Comparison of ENCODE assay signal across 31 cellular contexts in genomic region chr10:112712536-112712935, GRCh38.
"Had no signal": no experiment of that assay in that cellular context is flagged by ENCODE, and none has a peak within 500 bp of the region (broad histone marks: within the 10 kb centered on the region; RNA-seq: fewer than 3 reads in every experiment).

No MANE protein-coding gene starts in this region.

- H3K9me3 ChIP-seq: ascending aorta, breast epithelium, colonic mucosa, gastrocnemius medialis, heart left ventricle had no signal

- H3K36me3 ChIP-seq: ascending aorta, breast epithelium, cardiac muscle cell, colonic mucosa, gastrocnemius medialis, heart left ventricle, WERI-Rb-1 had no signal

- DNase-seq: activated B cell treated with CpG ODN at 0.5 μM for 24 hours; activated CD4-positive, alpha-beta memory T cell treated with anti-CD3 and anti-CD28 coated beads for 36 hours; activated CD4-positive, alpha-beta T cell treated with anti-CD3 and anti-CD28 coated beads for 48 hours; activated CD8-positive, alpha-beta memory T cell treated with anti-CD3 and anti-CD28 coated beads, Interleukin-2, amount 10 ng/mL, durations not matched to agents 7 days and 5 days; activated CD8-positive, alpha-beta memory T cell treated with anti-CD3 and anti-CD28 coated beads, Interleukin-2, amount 50 U/mL, for 4 hours; activated CD8-positive, alpha-beta T cell treated with anti-CD3 and anti-CD28 coated beads, Interleukin-2, amount 10 ng/mL, durations not matched to agents 7 days and 5 days; activated effector memory CD4-positive, alpha-beta T cell treated with anti-CD3 and anti-CD28 coated beads, Interleukin-2, amount 50 U/mL, for 16 hours; activated naive CD4-positive, alpha-beta T cell treated with anti-CD3 and anti-CD28 coated beads, Interleukin-2, amount 10 ng/mL, durations not matched to agents 7 days and 5 days; activated naive CD8-positive, alpha-beta T cell treated with anti-CD3 and anti-CD28 coated beads, Interleukin-2, amount 10 ng/mL, durations not matched to agents 7 days and 5 days; activated T-cell treated with anti-CD3 and anti-CD28 coated beads, Interleukin-2, amount 50 U/mL, for 1 hour; activated T-cell treated with anti-CD3 and anti-CD28 coated beads, Interleukin-2, amount 50 U/mL, for 48 hours; central memory CD4-positive, alpha-beta T cell; cerebellar nuclear complex; colonic mucosa; effector CD8-positive, alpha-beta T cell; foreskin keratinocyte; gastrocnemius medialis; glutamatergic neuron; heart left ventricle; T-helper 9 cell; WERI-Rb-1 had no signal

- H3K27ac Mint-ChIP-seq: activated B cell treated with CpG ODN at 0.5 μM for 24 hours; activated CD4-positive, alpha-beta memory T cell treated with anti-CD3 and anti-CD28 coated beads for 36 hours; activated CD8-positive, alpha-beta memory T cell treated with anti-CD3 and anti-CD28 coated beads, Interleukin-2, amount 10 ng/mL, durations not matched to agents 7 days and 5 days; activated CD8-positive, alpha-beta T cell treated with anti-CD3 and anti-CD28 coated beads, Interleukin-2, amount 10 ng/mL, durations not matched to agents 7 days and 5 days; activated naive CD4-positive, alpha-beta T cell treated with anti-CD3 and anti-CD28 coated beads, Interleukin-2, amount 10 ng/mL, durations not matched to agents 7 days and 5 days; activated naive CD4-positive, alpha-beta T cell treated with anti-CD3 and anti-CD28 coated beads, Interleukin-2, amount 50 U/mL, for 72 hours; activated naive CD8-positive, alpha-beta T cell treated with anti-CD3 and anti-CD28 coated beads, Interleukin-2, amount 10 ng/mL, durations not matched to agents 7 days and 5 days; activated T-helper 1 cell treated with anti-CD3 and anti-CD28 coated beads, Interleukin-12 subunit alpha, Interleukin-12 subunit beta, Interleukin-2, Interleukin-4 antibody, amounts not matched to agents 30 ng/mL and 10 ng/mL and 1 ng/mL, durations not matched to agents 14 hours and 24 hours and 36 hours; activated T-helper 2 cell treated with anti-CD3 and anti-CD28 coated beads, Interferon-gamma antibody, Interleukin-2, Interleukin-4, amounts not matched to agents 10 μg/mL and 5 μg/mL and 100 μg/mL, durations not matched to agents 14 hours and 24 hours and 36 hours; brain; T-helper 1 cell treated with Interleukin-12 subunit alpha and Interleukin-12 subunit beta and Interleukin-4 antibody, amounts not matched to agents 30 μg/mL and 1 μg/mL, for 36 hours had no signal

- H3K4me1 Mint-ChIP-seq: activated B cell treated with CpG ODN at 0.5 μM for 24 hours; activated CD8-positive, alpha-beta memory T cell treated with anti-CD3 and anti-CD28 coated beads, Interleukin-2, amount 10 ng/mL, durations not matched to agents 7 days and 5 days; activated naive CD4-positive, alpha-beta T cell treated with anti-CD3 and anti-CD28 coated beads, Interleukin-2, amount 10 ng/mL, durations not matched to agents 7 days and 5 days; activated naive CD8-positive, alpha-beta T cell treated with anti-CD3 and anti-CD28 coated beads, Interleukin-2, amount 10 ng/mL, durations not matched to agents 7 days and 5 days had no signal

- H3K4me3 ChIP-seq: ascending aorta, breast epithelium, cardiac muscle cell, colonic mucosa, gastrocnemius medialis, heart left ventricle had no signal

- ATAC-seq: activated CD4-positive, CD25-positive, alpha-beta regulatory T cell treated with anti-CD3 and anti-CD28 coated beads, Interleukin-2, amount 50 U/mL, for 24 hours; activated CD8-positive, alpha-beta memory T cell treated with anti-CD3 and anti-CD28 coated beads, Interleukin-2, amount 10 ng/mL, durations not matched to agents 7 days and 5 days; activated CD8-positive, alpha-beta T cell treated with anti-CD3 and anti-CD28 coated beads, Interleukin-2, amount 10 ng/mL, durations not matched to agents 7 days and 5 days; activated naive CD4-positive, alpha-beta T cell treated with anti-CD3 and anti-CD28 coated beads, Interleukin-2, amount 50 U/mL, for 72 hours; esophagus mucosa; foreskin keratinocyte; gastrocnemius medialis; heart left ventricle had no signal

- H3K9me3 Mint-ChIP-seq: activated B cell treated with CpG ODN at 0.5 μM for 24 hours; activated CD4-positive, alpha-beta memory T cell treated with anti-CD3 and anti-CD28 coated beads for 36 hours; activated naive CD4-positive, alpha-beta T cell treated with anti-CD3 and anti-CD28 coated beads, Interleukin-2, amount 10 ng/mL, durations not matched to agents 7 days and 5 days; activated naive CD4-positive, alpha-beta T cell treated with anti-CD3 and anti-CD28 coated beads, Interleukin-2, amount 50 U/mL, for 72 hours; activated naive CD8-positive, alpha-beta T cell treated with anti-CD3 and anti-CD28 coated beads, Interleukin-2, amount 10 ng/mL, durations not matched to agents 7 days and 5 days; activated T-helper 1 cell treated with anti-CD3 and anti-CD28 coated beads, Interleukin-12 subunit alpha, Interleukin-12 subunit beta, Interleukin-2, Interleukin-4 antibody, amounts not matched to agents 30 ng/mL and 10 ng/mL and 1 ng/mL, durations not matched to agents 14 hours and 24 hours and 36 hours; activated T-helper 2 cell treated with anti-CD3 and anti-CD28 coated beads, Interferon-gamma antibody, Interleukin-2, Interleukin-4, amounts not matched to agents 10 μg/mL and 5 μg/mL and 100 μg/mL, durations not matched to agents 14 hours and 24 hours and 36 hours; brain; T-helper 1 cell treated with Interleukin-12 subunit alpha and Interleukin-12 subunit beta and Interleukin-4 antibody, amounts not matched to agents 30 μg/mL and 1 μg/mL, for 36 hours had no signal

- H3K4me1 ChIP-seq: breast epithelium, colonic mucosa, gastrocnemius medialis, heart left ventricle had no signal

- H3K27me3 ChIP-seq: ascending aorta, breast epithelium, cardiac muscle cell, colonic mucosa, foreskin keratinocyte, gastrocnemius medialis, heart left ventricle had no signal

- H3K4me3 Mint-ChIP-seq: activated B cell treated with CpG ODN at 0.5 μM for 24 hours; activated CD4-positive, alpha-beta memory T cell treated with anti-CD3 and anti-CD28 coated beads for 36 hours; activated CD8-positive, alpha-beta memory T cell treated with anti-CD3 and anti-CD28 coated beads, Interleukin-2, amount 10 ng/mL, durations not matched to agents 7 days and 5 days; activated CD8-positive, alpha-beta T cell treated with anti-CD3 and anti-CD28 coated beads, Interleukin-2, amount 10 ng/mL, durations not matched to agents 7 days and 5 days; activated naive CD4-positive, alpha-beta T cell treated with anti-CD3 and anti-CD28 coated beads, Interleukin-2, amount 10 ng/mL, durations not matched to agents 7 days and 5 days; activated naive CD8-positive, alpha-beta T cell treated with anti-CD3 and anti-CD28 coated beads, Interleukin-2, amount 10 ng/mL, durations not matched to agents 7 days and 5 days; activated T-helper 1 cell treated with anti-CD3 and anti-CD28 coated beads, Interleukin-12 subunit alpha, Interleukin-12 subunit beta, Interleukin-2, Interleukin-4 antibody, amounts not matched to agents 30 ng/mL and 10 ng/mL and 1 ng/mL, durations not matched to agents 14 hours and 24 hours and 36 hours; brain; T-helper 1 cell treated with Interleukin-12 subunit alpha and Interleukin-12 subunit beta and Interleukin-4 antibody, amounts not matched to agents 30 μg/mL and 1 μg/mL, for 36 hours had no signal

- H3K27me3 Mint-ChIP-seq: activated B cell treated with CpG ODN at 0.5 μM for 24 hours; activated CD4-positive, alpha-beta memory T cell treated with anti-CD3 and anti-CD28 coated beads for 36 hours; activated CD8-positive, alpha-beta memory T cell treated with anti-CD3 and anti-CD28 coated beads, Interleukin-2, amount 10 ng/mL, durations not matched to agents 7 days and 5 days; activated naive CD4-positive, alpha-beta T cell treated with anti-CD3 and anti-CD28 coated beads, Interleukin-2, amount 10 ng/mL, durations not matched to agents 7 days and 5 days; activated naive CD8-positive, alpha-beta T cell treated with anti-CD3 and anti-CD28 coated beads, Interleukin-2, amount 10 ng/mL, durations not matched to agents 7 days and 5 days; brain had no signal

- H3K27ac ChIP-seq: ascending aorta, breast epithelium, cardiac muscle cell, colonic mucosa, foreskin keratinocyte, gastrocnemius medialis, heart left ventricle, WERI-Rb-1 had no signal
